Comparison of ENCODE assay signal across 10 cellular contexts in the genomic region with DNA sequence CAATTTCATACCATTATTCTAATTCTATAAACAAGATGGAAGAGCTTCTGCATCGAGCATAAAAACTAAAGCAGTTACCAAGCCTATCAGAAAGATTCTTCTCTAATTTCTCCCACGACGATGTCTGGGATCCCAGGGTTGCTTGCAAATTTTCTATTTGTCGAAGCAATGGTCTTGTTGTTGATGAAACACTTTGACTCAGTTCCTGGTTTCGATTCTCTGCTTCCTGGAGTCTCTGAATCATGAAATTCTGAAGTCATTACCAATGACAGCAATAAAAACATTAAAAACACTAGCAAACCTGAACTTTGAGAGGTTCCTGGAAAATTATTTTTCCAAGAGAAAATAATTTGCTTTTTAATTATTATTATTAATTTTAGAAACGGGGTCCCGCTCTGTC. TPM values are rescaled to one million over a fixed set of nuclear protein-coding genes. Genes with fewer than 3 reads are reported as not detected.
DNase-seq lines count a peak whose midpoint lies in the region; ATAC-seq and TF ChIP-seq lines count a peak whose summit lies in the region.
"Had no signal": no experiment of that assay in that cellular context is flagged by ENCODE, and none has a peak within 500 bp of the region (broad histone marks: within the 10 kb centered on the region; RNA-seq: fewer than 3 reads in every experiment).

No MANE protein-coding gene starts in this region.

- intact Hi-C loops in activated CD4-positive, alpha-beta memory T cell treated with anti-CD3 and anti-CD28 coated beads for 36 hours (cut with micrococcal nuclease) = loop anchor here (2.0 kb wide), 3 partner anchors 19 to 59 kb away; a partner anchor contains a TSS
- intact Hi-C loops in dorsolateral prefrontal cortex (cut with DNase I) = no loop called here

- peak overlapping the region; percentile 65 for H3K27ac Mint-ChIP-seq in activated CD4-positive, alpha-beta memory T cell treated with anti-CD3 and anti-CD28 coated beads for 36 hours

- H3K4me1 ChIP-seq in ACC112 (ENCODE audit: control insufficient read depth, insufficient read depth, low read length, unreplicated experiment) (peaks cover 35% of the 10 kb centered on the region), BE2C (no peaks in the 10 kb centered on the region)
- H3K4me1 ChIP-seq: esophagus squamous epithelium had no signal

- H3K4me1 Mint-ChIP-seq in activated CD4-positive, alpha-beta memory T cell treated with anti-CD3 and anti-CD28 coated beads for 36 hours (ENCODE audit: low read depth) = peaks cover 16% of the 10 kb centered on the region

- peaks cover 49% of the 10 kb centered on the region for H3K36me3 ChIP-seq in ACC112 (ENCODE audit: insufficient read depth, low read length)
- H3K36me3 ChIP-seq in BE2C = peaks cover 57% of the 10 kb centered on the region

- no peak overlapping the region for H3K4me3 Mint-ChIP-seq in activated CD4-positive, alpha-beta memory T cell treated with anti-CD3 and anti-CD28 coated beads for 36 hours

- H3K27ac ChIP-seq in ACC112 (ENCODE audit: low read depth, low read length) = peak overlapping the region; percentile 90
- no peak overlapping the region for H3K27ac ChIP-seq in dorsolateral prefrontal cortex
- H3K27ac ChIP-seq: esophagus squamous epithelium had no signal

- CTCF ChIA-PET in activated CD4-positive, alpha-beta memory T cell treated with anti-CD3 and anti-CD28 coated beads for 36 hours (lab: Charles Lee) = no interaction called here

- H3K27me3 Mint-ChIP-seq in activated CD4-positive, alpha-beta memory T cell treated with anti-CD3 and anti-CD28 coated beads for 36 hours = no peaks in the 10 kb centered on the region

- H3K79me2 ChIP-seq in ACC112 (ENCODE audit: control insufficient read depth, insufficient read depth, low read length, unreplicated experiment) = peaks cover 28% of the 10 kb centered on the region

- POLR2A ChIA-PET in activated CD4-positive, alpha-beta memory T cell treated with anti-CD3 and anti-CD28 coated beads for 36 hours (lab: Charles Lee) = no interaction called here

- H3K4me3 ChIP-seq in ACC112 (ENCODE audit: low read depth, low read length) (no peak overlapping the region), fibroblast of pulmonary artery (replicated peaks; ENCODE audit: low read depth, low read length) (no peak overlapping the region), BE2C (ENCODE audit: low read depth, low read length) (no peak overlapping the region), dorsolateral prefrontal cortex (no peak overlapping the region)
- H3K4me3 ChIP-seq: esophagus squamous epithelium had no signal

- peaks cover 50% of the 10 kb centered on the region for H3K36me3 Mint-ChIP-seq in activated CD4-positive, alpha-beta memory T cell treated with anti-CD3 and anti-CD28 coated beads for 36 hours

- no peak for ATAC-seq in HG03135 (IDR thresholded peaks at IDR 0.05; ENCODE audit: unreplicated experiment)

- no peaks in the 10 kb centered on the region for H3K9me3 Mint-ChIP-seq in activated CD4-positive, alpha-beta memory T cell treated with anti-CD3 and anti-CD28 coated beads for 36 hours

- H3K27me3 ChIP-seq in ACC112 (ENCODE audit: insufficient read depth, low read length) = no peaks in the 10 kb centered on the region
- no peaks in the 10 kb centered on the region for H3K27me3 ChIP-seq in BE2C
- no peaks in the 10 kb centered on the region for H3K27me3 ChIP-seq in dorsolateral prefrontal cortex
- H3K27me3 ChIP-seq: esophagus squamous epithelium had no signal

- TF ChIP-seq CTCF in fibroblast of pulmonary artery (IDR thresholded peaks at IDR 0.05; ENCODE audit: low read length, missing control alignments) = no peak
- TF ChIP-seq CTCF in BE2C (IDR thresholded peaks at IDR 0.05; ENCODE audit: low read depth, low read length) = no peak
- TF ChIP-seq CTCF in dorsolateral prefrontal cortex (IDR thresholded peaks at IDR 0.05 in 54 of 56, conservative IDR thresholded peaks at IDR 0.05 in 2 of 56; ENCODE audit: low read depth in 1 of 56, partially characterized antibody in 56 of 56) = no peak

- no peaks in the 10 kb centered on the region for H3K9me3 ChIP-seq in BE2C
- H3K9me3 ChIP-seq: esophagus squamous epithelium had no signal

- H2AFZ ChIP-seq in ACC112 (ENCODE audit: low read length, unreplicated experiment) = no peak overlapping the region

- peak; percentile 72 for DNase-seq in HS-5 (ENCODE audit: low read depth)
- DNase-seq in activated CD4-positive, alpha-beta memory T cell treated with anti-CD3 and anti-CD28 coated beads for 36 hours = peak; percentile 30
- DNase-seq in fibroblast of pulmonary artery (ENCODE audit: low read depth) = peak; percentile 75
- no peak for DNase-seq in BE2C
- no peak for DNase-seq in dorsolateral prefrontal cortex
- no peak for DNase-seq in activated CD8-positive, alpha-beta memory T cell treated with anti-CD3 and anti-CD28 coated beads, Interleukin-2, amount 50 U/mL, for 48 hours
- DNase-seq: esophagus squamous epithelium, NCI-H510A treated with DMSO at 0.1 percent for 48 hours had no signal

RNA-seq across cellular contexts. Expression of a gene that starts 18.7 kb away (rescaled TPM):
- total RNA-seq in activated CD4-positive, alpha-beta memory T cell treated with anti-CD3 and anti-CD28 coated beads for 36 hours = 10 to 100 TPM; 37.1 to 42.1 TPM
- polyA plus RNA-seq in BE2C (2012; ENCODE audit: insufficient read depth, insufficient read length, low read depth) = 13.7 TPM
- 10 to 100 TPM; 26.4 to 42.8 (median 33.8) TPM for total RNA-seq in dorsolateral prefrontal cortex

RNA-seq across cellular contexts. Expression of a gene that starts 20.0 kb away (rescaled TPM):
- total RNA-seq in activated CD4-positive, alpha-beta memory T cell treated with anti-CD3 and anti-CD28 coated beads for 36 hours = 10 to 100 TPM in 1 of 2 experiments, 1 to 10 TPM in 1; 9.3 to 12.0 TPM
- 3.4 TPM for polyA plus RNA-seq in BE2C (2012; ENCODE audit: insufficient read depth, insufficient read length, low read depth)
- total RNA-seq in dorsolateral prefrontal cortex = 10 to 100 TPM in 113 of 120 experiments, 1 to 10 TPM in 7; 7.7 to 26.0 (median 15.6) TPM

RNA-seq across cellular contexts. Expression of a gene that starts 46.7 kb away (rescaled TPM):
- total RNA-seq in activated CD4-positive, alpha-beta memory T cell treated with anti-CD3 and anti-CD28 coated beads for 36 hours = 10 to 100 TPM; 79.0 to 84.1 TPM
- polyA plus RNA-seq in BE2C (2012; ENCODE audit: insufficient read depth, insufficient read length, low read depth) = 58.1 TPM
- total RNA-seq in dorsolateral prefrontal cortex = 10 to 100 TPM; 45.9 to 99.3 (median 65.9) TPM

RNA-seq across cellular contexts. Expression of a gene that starts 51.3 kb away (rescaled TPM):
- 10 to 100 TPM; 93.9 to 94.8 TPM for total RNA-seq in activated CD4-positive, alpha-beta memory T cell treated with anti-CD3 and anti-CD28 coated beads for 36 hours
- 153 TPM for polyA plus RNA-seq in BE2C (2012; ENCODE audit: insufficient read depth, insufficient read length, low read depth)
- total RNA-seq in dorsolateral prefrontal cortex = 100 to 1,000 TPM in 113 of 120 experiments, 10 to 100 TPM in 7; 51.3 to 182 (median 139) TPM

Comparison
In these comparisons a context has a peak if more than half of its experiments do, and no peak if none do; other contexts are left out.
1. DNase-seq: peak in HS-5 (single experiment), activated CD4-positive, alpha-beta memory T cell treated with anti-CD3 and anti-CD28 coated beads for 36 hours (single experiment) and fibroblast of pulmonary artery (single experiment); none in BE2C (single experiment), dorsolateral prefrontal cortex (0 of 10) and activated CD8-positive, alpha-beta memory T cell treated with anti-CD3 and anti-CD28 coated beads, Interleukin-2, amount 50 U/mL, for 48 hours (single experiment).